In the genomic region with DNA sequence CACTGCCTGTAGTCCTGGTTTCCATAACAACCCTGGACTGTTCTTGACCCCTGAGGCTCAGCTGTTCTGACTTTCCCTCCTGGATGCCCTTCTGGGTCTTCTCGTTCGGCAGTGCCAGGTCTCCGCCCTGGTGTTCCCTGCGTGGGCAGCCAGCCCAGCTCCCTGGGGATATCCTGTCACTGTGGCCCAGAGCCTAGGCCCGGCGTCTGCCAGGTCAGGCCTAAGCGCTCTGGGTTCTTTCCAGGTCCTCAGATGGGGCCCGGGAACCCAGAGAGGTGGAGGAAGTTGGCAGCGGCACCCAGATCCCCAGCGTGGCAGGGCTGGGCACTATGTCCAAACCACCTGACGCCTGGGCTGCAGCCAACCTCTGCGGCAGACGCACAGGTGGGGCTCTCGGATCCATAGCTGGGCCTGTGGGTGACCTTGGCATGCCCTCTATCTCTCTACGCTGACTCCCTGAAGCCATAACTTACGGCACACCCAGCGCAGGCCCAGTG, we compare ENCODE assay signal across 11 cellular contexts. TPM values are rescaled to one million over a fixed set of nuclear protein-coding genes. Genes with fewer than 3 reads are reported as not detected.
DNase-seq lines count a peak whose midpoint lies in the region; ATAC-seq and TF ChIP-seq lines count a peak whose summit lies in the region.
"Had no signal": no experiment of that assay in that cellular context is flagged by ENCODE, and none has a peak within 500 bp of the region (broad histone marks: within the 10 kb centered on the region; RNA-seq: fewer than 3 reads in every experiment).

No MANE protein-coding gene starts in this region.

- no peak overlapping the region for H3K27ac Mint-ChIP-seq in Caco-2 (ENCODE audit: unreplicated experiment)
- H3K27ac Mint-ChIP-seq: activated T-helper 2 cell treated with anti-CD3 and anti-CD28 coated beads, Interferon-gamma antibody, Interleukin-2, Interleukin-4, amounts not matched to agents 10 μg/mL and 5 μg/mL and 100 μg/mL, durations not matched to agents 14 hours and 24 hours and 36 hours had no signal

- no peak overlapping the region for H3K4me3 ChIP-seq in esophagus muscularis mucosa
- H3K4me3 ChIP-seq in upper lobe of left lung, result no peak overlapping the region
- no peak overlapping the region for H3K4me3 ChIP-seq in effector memory CD4-positive, alpha-beta T cell (ENCODE audit: insufficient read depth, low read depth, low read length, poor library complexity, severe bottlenecking)
- no peak overlapping the region for H3K4me3 ChIP-seq in Caco-2 (ENCODE audit: low read depth, low read length)
- H3K4me3 ChIP-seq: smooth muscle cell had no signal

- TF ChIP-seq EP300 in esophagus muscularis mucosa (IDR thresholded peaks at IDR 0.05) (no peak), upper lobe of left lung (IDR thresholded peaks at IDR 0.05) (peak in 1 of 4 donors; percentile 43)

- H3K4me1 Mint-ChIP-seq in Caco-2 (ENCODE audit: low read depth, unreplicated experiment), result no peaks in the 10 kb centered on the region

- DNase-seq in DMS153 (lab: John Stamatoyannopoulos, UW) (peak; percentile 18), DMS153 treated with DMSO at 0.1 percent for 48 hours (lab: John Stamatoyannopoulos, UW; ENCODE audit: unreplicated experiment) (no peak), esophagus muscularis mucosa (ENCODE audit: extremely low spot score) (no peak), midbrain (lab: John Stamatoyannopoulos, UW) (peak; percentile 20), upper lobe of left lung (peak; percentile 90 to 94), Caco-2 (no peak)
- no peak for DNase-seq in effector memory CD4-positive, alpha-beta T cell

- H3K27ac ChIP-seq in esophagus muscularis mucosa (replicated peaks in 1 of 4) (peak overlapping the region; percentile 10 to 61 (median 44)), upper lobe of left lung (peak overlapping the region; percentile 67 to 80 (median 72))
- H3K27ac ChIP-seq in effector memory CD4-positive, alpha-beta T cell (ENCODE audit: insufficient read depth, low read length, poor library complexity, severe bottlenecking), result no peak overlapping the region

- CTCF ChIA-PET in Caco-2 (lab: Charles Lee), result no interaction called here

- H3K4me3 Mint-ChIP-seq in Caco-2 (ENCODE audit: unreplicated experiment), result no peak overlapping the region
- H3K4me3 Mint-ChIP-seq: central memory CD8-positive, alpha-beta T cell had no signal

- POLR2A ChIA-PET in Caco-2 (lab: Charles Lee), result no interaction called here

- ATAC-seq in upper lobe of left lung (ENCODE audit: low FRiP score in 2 of 2) (peak; percentile 58 to 88), GM21360 (IDR thresholded peaks at IDR 0.05; ENCODE audit: unreplicated experiment) (no peak)

- H3K4me1 ChIP-seq in esophagus muscularis mucosa (peaks cover 21 to 30% (median 25%) of the 10 kb centered on the region in 4 donors), upper lobe of left lung (peaks cover 35 to 65% (median 44%) of the 10 kb centered on the region in 4 donors), Caco-2 (no peaks in the 10 kb centered on the region)
- peaks cover 10% of the 10 kb centered on the region for H3K4me1 ChIP-seq in effector memory CD4-positive, alpha-beta T cell (ENCODE audit: control insufficient read depth, insufficient read depth, low read length, poor library complexity, severe bottlenecking)

- TF ChIP-seq POLR2A in esophagus muscularis mucosa (IDR thresholded peaks at IDR 0.05; ENCODE audit: low read depth) (no peak), upper lobe of left lung (IDR thresholded peaks at IDR 0.05) (peak in 1 of 4 donors; percentile 17)

- no peaks in the 10 kb centered on the region for H3K36me3 ChIP-seq in esophagus muscularis mucosa
- no peaks in the 10 kb centered on the region for H3K36me3 ChIP-seq in upper lobe of left lung
- no peaks in the 10 kb centered on the region for H3K36me3 ChIP-seq in effector memory CD4-positive, alpha-beta T cell (ENCODE audit: control insufficient read depth, insufficient read depth, low read length)
- H3K36me3 ChIP-seq in Caco-2 (ENCODE audit: control insufficient read depth, insufficient read depth, low read length), result no peaks in the 10 kb centered on the region

- H3K9me3 ChIP-seq in esophagus muscularis mucosa (peaks cover 0 to 18% (median 13%) of the 10 kb centered on the region in 4 donors), upper lobe of left lung (peaks cover 0 to 6% (median 3%) of the 10 kb centered on the region in 4 donors), Caco-2 (no peaks in the 10 kb centered on the region)
- no peaks in the 10 kb centered on the region for H3K9me3 ChIP-seq in effector memory CD4-positive, alpha-beta T cell (ENCODE audit: control insufficient read depth, low read length)

- 39% methylated on average over 6 of the region's 17 CpGs for WGBS in esophagus muscularis mucosa
- WGBS in upper lobe of left lung, 2 donors, result 25 to 36% methylated on average over 7 of the region's 17 CpGs

- no peaks in the 10 kb centered on the region for H3K27me3 Mint-ChIP-seq in Caco-2 (ENCODE audit: insufficient read depth, unreplicated experiment)
- H3K27me3 Mint-ChIP-seq: central memory CD8-positive, alpha-beta T cell had no signal

- no peaks in the 10 kb centered on the region for H3K36me3 Mint-ChIP-seq in Caco-2 (ENCODE audit: insufficient read depth, unreplicated experiment)

- intact Hi-C loops in esophagus muscularis mucosa (cut with DNase I), result no loop called here
- intact Hi-C loops in Caco-2 (cut with micrococcal nuclease; ENCODE audit: unreplicated experiment), result no loop called here

- no TSS peak for BruUV-seq in Caco-2 (replicated peaks; lab: Mats Ljungman, UMichigan)

- TF ChIP-seq CTCF in esophagus muscularis mucosa (IDR thresholded peaks at IDR 0.05), result no peak
- no peak for TF ChIP-seq CTCF in upper lobe of left lung (IDR thresholded peaks at IDR 0.05)
- TF ChIP-seq CTCF in Caco-2 (IDR thresholded peaks at IDR 0.05; ENCODE audit: insufficient read depth in 1 of 2, low read depth in 1 of 2, low read length in 1 of 2, severe bottlenecking in 1 of 2, unreplicated experiment in 1 of 2), result no peak

- peaks cover 7% of the 10 kb centered on the region for H3K9me3 Mint-ChIP-seq in Caco-2 (ENCODE audit: unreplicated experiment)

- H3K27me3 ChIP-seq in esophagus muscularis mucosa (no peaks in the 10 kb centered on the region), upper lobe of left lung (no peaks in the 10 kb centered on the region), Caco-2 (replicated peaks; ENCODE audit: control insufficient read depth, insufficient read depth, low read length) (no peaks in the 10 kb centered on the region)
- H3K27me3 ChIP-seq in effector memory CD4-positive, alpha-beta T cell (replicated peaks; ENCODE audit: control insufficient read depth, insufficient read depth, low read length, poor library complexity, severe bottlenecking), result peaks cover 3% of the 10 kb centered on the region

RNA-seq across cellular contexts. Expression of gene ATP2A3, which starts 12.5 kb away (rescaled TPM):
- 10 to 100 TPM; 17.9 to 35.4 (median 24.8) TPM for total RNA-seq in esophagus muscularis mucosa
- total RNA-seq in upper lobe of left lung, result 10 to 100 TPM; 27.9 to 82.8 (median 41.4) TPM
- 8.0 and 8.2 TPM in 2 replicates for total RNA-seq in Caco-2 (2022)

Comparison
In these comparisons a context has a peak if more than half of its experiments do, and no peak if none do; other contexts are left out.
1. DNase-seq: peak in DMS153 (single experiment), midbrain (single experiment) and upper lobe of left lung (2 of 2); none in DMS153 treated with DMSO at 0.1 percent for 48 hours (single experiment), esophagus muscularis mucosa (single experiment), effector memory CD4-positive, alpha-beta T cell (0 of 3) and Caco-2 (0 of 2).